Comparison of ENCODE assay signal across 1 cellular context in the genomic region with DNA sequence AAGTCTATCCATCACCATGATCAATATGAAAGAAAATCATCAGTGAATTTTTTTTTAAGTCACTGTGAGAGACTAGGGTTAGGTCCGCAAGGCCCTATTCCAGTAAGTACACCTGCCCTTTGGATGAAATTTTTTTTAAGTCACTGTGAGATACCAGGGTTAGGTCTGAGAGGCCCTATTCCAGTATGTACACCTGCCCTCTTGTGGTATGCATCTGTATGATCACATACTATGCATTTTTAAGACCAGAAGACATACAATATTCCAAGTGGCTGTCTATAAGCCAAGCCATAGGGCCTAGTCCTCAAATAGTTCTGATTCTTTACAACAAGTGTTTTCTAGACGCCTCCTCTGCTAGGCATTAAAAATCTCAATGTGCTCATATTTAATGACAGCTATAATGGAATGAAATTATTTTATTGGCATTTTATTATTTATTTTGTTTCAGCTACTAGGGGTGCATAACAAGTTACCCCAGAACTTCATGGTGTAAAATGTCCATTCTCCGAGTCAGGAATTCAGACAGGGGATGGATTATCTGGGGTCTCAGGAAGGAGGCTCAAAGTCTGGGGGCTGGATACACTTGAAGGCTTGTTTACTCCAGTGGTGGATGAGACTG.
TF ChIP-seq lines count a peak whose summit lies in the region.

No MANE protein-coding gene starts in this region.

TF ChIP-seq in HepG2, 621 proteins besides CTCF, POLR2A, EP300 and RAD21 (continued from another document):
- TF ChIP-seq, protein P1, sequence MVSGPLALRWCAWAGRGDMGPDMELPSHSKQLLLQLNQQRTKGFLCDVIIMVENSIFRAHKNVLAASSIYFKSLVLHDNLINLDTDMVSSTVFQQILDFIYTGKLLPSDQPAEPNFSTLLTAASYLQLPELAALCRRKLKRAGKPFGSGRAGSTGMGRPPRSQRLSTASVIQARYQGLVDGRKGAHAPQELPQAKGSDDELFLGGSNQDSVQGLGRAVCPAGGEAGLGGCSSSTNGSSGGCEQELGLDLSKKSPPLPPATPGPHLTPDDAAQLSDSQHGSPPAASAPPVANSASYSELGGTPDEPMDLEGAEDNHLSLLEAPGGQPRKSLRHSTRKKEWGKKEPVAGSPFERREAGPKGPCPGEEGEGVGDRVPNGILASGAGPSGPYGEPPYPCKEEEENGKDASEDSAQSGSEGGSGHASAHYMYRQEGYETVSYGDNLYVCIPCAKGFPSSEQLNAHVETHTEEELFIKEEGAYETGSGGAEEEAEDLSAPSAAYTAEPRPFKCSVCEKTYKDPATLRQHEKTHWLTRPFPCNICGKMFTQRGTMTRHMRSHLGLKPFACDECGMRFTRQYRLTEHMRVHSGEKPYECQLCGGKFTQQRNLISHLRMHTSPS (CRISPR knock-in tag; IDR thresholded peaks at IDR 0.05; ENCODE audit: low read depth) = no peak
- TF ChIP-seq ARHGAP35 (CRISPR knock-in tag; IDR thresholded peaks at IDR 0.05; ENCODE audit: borderline replicate concordance) (no peak), ZNF557 (CRISPR knock-in tag; IDR thresholded peaks at IDR 0.05) (no peak), ZNF431 (CRISPR knock-in tag; IDR thresholded peaks at IDR 0.05; ENCODE audit: borderline replicate concordance, low read depth) (no peak), ISL2 (CRISPR knock-in tag; IDR thresholded peaks at IDR 0.05) (no peak), SRF (IDR thresholded peaks at IDR 0.05; ENCODE audit: low read depth, low read length) (no peak), SMC3 (IDR thresholded peaks at IDR 0.05; ENCODE audit: low read length) (peak; percentile 43), SIN3B (IDR thresholded peaks at IDR 0.05; ENCODE audit: low read length) (no peak), ZNF224 (CRISPR knock-in tag; IDR thresholded peaks at IDR 0.05) (no peak), TCF7L2 (IDR thresholded peaks at IDR 0.05; ENCODE audit: low read depth, low read length) (no peak)
- TF ChIP-seq, protein P2, sequence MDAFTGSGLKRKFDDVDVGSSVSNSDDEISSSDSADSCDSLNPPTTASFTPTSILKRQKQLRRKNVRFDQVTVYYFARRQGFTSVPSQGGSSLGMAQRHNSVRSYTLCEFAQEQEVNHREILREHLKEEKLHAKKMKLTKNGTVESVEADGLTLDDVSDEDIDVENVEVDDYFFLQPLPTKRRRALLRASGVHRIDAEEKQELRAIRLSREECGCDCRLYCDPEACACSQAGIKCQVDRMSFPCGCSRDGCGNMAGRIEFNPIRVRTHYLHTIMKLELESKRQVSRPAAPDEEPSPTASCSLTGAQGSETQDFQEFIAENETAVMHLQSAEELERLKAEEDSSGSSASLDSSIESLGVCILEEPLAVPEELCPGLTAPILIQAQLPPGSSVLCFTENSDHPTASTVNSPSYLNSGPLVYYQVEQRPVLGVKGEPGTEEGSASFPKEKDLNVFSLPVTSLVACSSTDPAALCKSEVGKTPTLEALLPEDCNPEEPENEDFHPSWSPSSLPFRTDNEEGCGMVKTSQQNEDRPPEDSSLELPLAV (CRISPR knock-in tag; conservative IDR thresholded peaks at IDR 0.05; ENCODE audit: low read depth) = no peak
